In genomic region chr2:3025261-3025660, GRCh38 we compare ENCODE assay signal across 20 cellular contexts.
DNase-seq lines count a peak whose midpoint lies in the region; ATAC-seq and TF ChIP-seq lines count a peak whose summit lies in the region.
"Had no signal": no experiment of that assay in that cellular context is flagged by ENCODE, and none has a peak within 500 bp of the region (broad histone marks: within the 10 kb centered on the region; RNA-seq: fewer than 3 reads in every experiment).

No MANE protein-coding gene starts in this region.

- H3K9me2 ChIP-seq in OCI-LY7 (ENCODE audit: insufficient read depth, low read length): no peaks in the 10 kb centered on the region

- no peak overlapping the region for H3K27ac ChIP-seq in OCI-LY7 (ENCODE audit: low read depth, low read length, poor library complexity, severe bottlenecking)
- no peak overlapping the region for H3K27ac ChIP-seq in thyroid gland
- H3K27ac ChIP-seq: 22Rv1 had no signal

- CTCF ChIA-PET in OCI-LY7 (lab: Charles Lee; ENCODE audit: unreplicated experiment): no interaction called here

- H3K79me2 ChIP-seq in OCI-LY7 (ENCODE audit: insufficient read depth, low read depth, low read length): no peaks in the 10 kb centered on the region

- POLR2A ChIA-PET in OCI-LY7 (lab: Charles Lee): no interaction called here

- H3K9me3 ChIP-seq in OCI-LY7 (ENCODE audit: low read length): 0 out of 2 replicates have a peak, but pooled peaks cover 4% of the 10 kb centered on the region
- H3K9me3 ChIP-seq in thyroid gland: no peaks in the 10 kb centered on the region

- H3K27me3 Mint-ChIP-seq in effector memory CD8-positive, alpha-beta T cell: peaks cover 12 to 21% of the 10 kb centered on the region in 2 donors

- ATAC-seq in effector memory CD8-positive, alpha-beta T cell (replicated peaks): no peak
- ATAC-seq: HepG2 had no signal

- WGBS in thyroid gland, 2 donors: 63 to 66% methylated on average over 6 of the region's 6 CpGs

- H3K27ac Mint-ChIP-seq in effector memory CD8-positive, alpha-beta T cell: no peak overlapping the region
- H3K27ac Mint-ChIP-seq: CD14-positive monocyte had no signal

- TF ChIP-seq POLR2A in thyroid gland (IDR thresholded peaks at IDR 0.05): no peak

- H2AFZ ChIP-seq in OCI-LY7 (ENCODE audit: low read length): no peak overlapping the region

- no TSS peak for BruUV-seq in OCI-LY7 (replicated peaks; lab: Mats Ljungman, UMichigan)

- H3K9me3 Mint-ChIP-seq in effector memory CD8-positive, alpha-beta T cell: peaks cover 0 to 2% of the 10 kb centered on the region in 2 donors

- H3K27me3 ChIP-seq in thyroid gland: no peaks in the 10 kb centered on the region

- in situ Hi-C loops in GM13977 (cut with MboI; ENCODE audit: low pct_unique_long_range_greater_than_20kb, low sequenced_read_pairs, unreplicated experiment): no loop called here

- no peak for TF ChIP-seq CTCF in OCI-LY7 (conservative IDR thresholded peaks at IDR 0.05; ENCODE audit: low read length)
- no peak for TF ChIP-seq CTCF in thyroid gland (IDR thresholded peaks at IDR 0.05)
- TF ChIP-seq CTCF in GM13977 (IDR thresholded peaks at IDR 0.05; ENCODE audit: extremely low read depth, insufficient read depth, missing control alignments): no peak

- no peak overlapping the region for H3K4me3 Mint-ChIP-seq in effector memory CD8-positive, alpha-beta T cell
- H3K4me3 Mint-ChIP-seq: CD14-positive monocyte had no signal

- intact Hi-C loops in OCI-LY7 (cut with micrococcal nuclease; ENCODE audit: unreplicated experiment) (no loop called here), thyroid gland (cut with DNase I) (no loop called here)

- peaks cover 15% of the 10 kb centered on the region for H3K4me1 ChIP-seq in OCI-LY7 (ENCODE audit: insufficient read depth, low read length, poor library complexity, severe bottlenecking)
- no peaks in the 10 kb centered on the region for H3K4me1 ChIP-seq in thyroid gland

- H3K4me3 ChIP-seq in OCI-LY7 (ENCODE audit: low read depth, low read length, poor library complexity, severe bottlenecking): no peak overlapping the region
- H3K4me3 ChIP-seq in thyroid gland (replicated peaks in 1 of 3): no peak overlapping the region

- no peaks in the 10 kb centered on the region for H4K20me1 ChIP-seq in OCI-LY7 (ENCODE audit: insufficient read depth, low read length)

- 0 out of 2 replicates have a peak overlapping the region, but pooled peaks have one; percentile 3 for H3K4me2 ChIP-seq in OCI-LY7 (ENCODE audit: low read length)

- DNase-seq in DMS153 (lab: John Stamatoyannopoulos, UW): peak; percentile 40
- no peak for DNase-seq in DMS153 treated with DMSO at 0.1 percent for 48 hours (lab: John Stamatoyannopoulos, UW; ENCODE audit: unreplicated experiment)
- peak; percentile 7 for DNase-seq in NCI-H146 treated with DMSO at 0.1 percent for 48 hours (lab: John Stamatoyannopoulos, UW; ENCODE audit: unreplicated experiment)
- DNase-seq in OCI-LY7 (ENCODE audit: low spot score): no peak
- peak; percentile 3 for DNase-seq in mucosa of gallbladder (ENCODE audit: low spot score)
- DNase-seq in thyroid gland: no peak
- DNase-seq in GM13977 (ENCODE audit: low spot score): no peak
- no peak for DNase-seq in effector memory CD8-positive, alpha-beta T cell
- DNase-seq: AML-193; GDM1; GOT3; KBM-7; NCI-H2107; NCI-H69; NK-92 treated with Interleukin-12 subunit alpha and Interleukin-12 subunit beta, amount 100 ng/mL, for 24 hours; Right ventricle myocardium superior; T1000 had no signal

- no peaks in the 10 kb centered on the region for H3K4me1 Mint-ChIP-seq in effector memory CD8-positive, alpha-beta T cell (ENCODE audit: low read depth in 2 of 2)
- H3K4me1 Mint-ChIP-seq: CD14-positive monocyte had no signal

- no peaks in the 10 kb centered on the region for H3K36me3 Mint-ChIP-seq in effector memory CD8-positive, alpha-beta T cell (ENCODE audit: insufficient read depth)
- H3K36me3 Mint-ChIP-seq: CD14-positive monocyte had no signal

- H3K36me3 ChIP-seq in OCI-LY7 (ENCODE audit: insufficient read depth, low read length): no peaks in the 10 kb centered on the region
- H3K36me3 ChIP-seq in thyroid gland: no peaks in the 10 kb centered on the region

Comparison
In these comparisons a context has a peak if more than half of its experiments do, and no peak if none do; other contexts are left out.
1. DNase-seq: peak in DMS153 (single experiment), NCI-H146 treated with DMSO at 0.1 percent for 48 hours (single experiment) and mucosa of gallbladder (single experiment); none in DMS153 treated with DMSO at 0.1 percent for 48 hours (single experiment), OCI-LY7 (single experiment), thyroid gland (0 of 2), GM13977 (single experiment) and effector memory CD8-positive, alpha-beta T cell (0 of 3).